ENCODE assay signal across 12 cellular contexts in genomic region chr12:123251403-123252076, GRCh38. TPM values are rescaled to one million over a fixed set of nuclear protein-coding genes. Genes with fewer than 3 reads are reported as not detected.
DNase-seq lines count a peak whose midpoint lies in the region; ATAC-seq, FAIRE-seq and TF ChIP-seq lines count a peak whose summit lies in the region.
"Had no signal": no experiment of that assay in that cellular context is flagged by ENCODE, and none has a peak within 500 bp of the region (broad histone marks: within the 10 kb centered on the region; RNA-seq: fewer than 3 reads in every experiment).

No MANE protein-coding gene starts in this region.

- peak overlapping the region; percentile 62 for H3K27ac Mint-ChIP-seq in activated T-cell treated with anti-CD3 and anti-CD28 coated beads, Interleukin-2, amount 50 U/mL, for 72 hours
- peak overlapping the region; percentile 34 for H3K27ac Mint-ChIP-seq in astrocyte (ENCODE audit: unreplicated experiment)
- peak overlapping the region; percentile 97 for H3K27ac Mint-ChIP-seq in type B pancreatic cell

- no peaks in the 10 kb centered on the region for H3K27me3 ChIP-seq in astrocyte (ENCODE audit: insufficient read depth, low read length)
- no peaks in the 10 kb centered on the region for H3K27me3 ChIP-seq in right lobe of liver
- no peaks in the 10 kb centered on the region for H3K27me3 ChIP-seq in thyroid gland

- H3K4me1 Mint-ChIP-seq in activated T-cell treated with anti-CD3 and anti-CD28 coated beads, Interleukin-2, amount 50 U/mL, for 72 hours (ENCODE audit: low read depth), result peaks cover 53% of the 10 kb centered on the region
- peaks cover 11% of the 10 kb centered on the region for H3K4me1 Mint-ChIP-seq in astrocyte (ENCODE audit: low read depth, unreplicated experiment)
- H3K4me1 Mint-ChIP-seq in type B pancreatic cell (ENCODE audit: unreplicated experiment), result peaks cover 15% of the 10 kb centered on the region

- no peak overlapping the region for H3K9ac ChIP-seq in astrocyte (ENCODE audit: low read length)

- peaks cover 13 to 37% of the 10 kb centered on the region in 2 donors for H3K36me3 Mint-ChIP-seq in activated T-cell treated with anti-CD3 and anti-CD28 coated beads, Interleukin-2, amount 50 U/mL, for 72 hours (ENCODE audit: insufficient read depth in 2 of 2)
- H3K36me3 Mint-ChIP-seq in astrocyte (ENCODE audit: low read depth, unreplicated experiment) (peaks cover 40% of the 10 kb centered on the region), type B pancreatic cell (peaks cover 43% of the 10 kb centered on the region)

- no peaks in the 10 kb centered on the region for H3K27me3 Mint-ChIP-seq in activated T-cell treated with anti-CD3 and anti-CD28 coated beads, Interleukin-2, amount 50 U/mL, for 72 hours (ENCODE audit: low read depth)
- H3K27me3 Mint-ChIP-seq in astrocyte (ENCODE audit: low read depth, unreplicated experiment) (no peaks in the 10 kb centered on the region), type B pancreatic cell (no peaks in the 10 kb centered on the region)

- peaks cover 33% of the 10 kb centered on the region for H4K20me1 ChIP-seq in astrocyte (ENCODE audit: insufficient read depth, low read length)

- FAIRE-seq in astrocyte (lab: Jason Lieb, UNC), result no peak

- H3K4me1 ChIP-seq in astrocyte (ENCODE audit: insufficient read depth, low read length) (peaks cover 4% of the 10 kb centered on the region), right lobe of liver (peaks cover 0 to 19% (median 4%) of the 10 kb centered on the region in 4 donors), thyroid gland (peaks cover 5 to 8% of the 10 kb centered on the region in 2 donors)

- H2AFZ ChIP-seq in astrocyte (ENCODE audit: low read depth, low read length), result no peak overlapping the region

- H3K27ac ChIP-seq in astrocyte (ENCODE audit: low read depth, low read length) (no peak overlapping the region), right lobe of liver (peak overlapping the region in 2 of 3 donors; percentile 10 to 49), thyroid gland (no peak overlapping the region)

- peaks cover 44% of the 10 kb centered on the region for H3K79me2 ChIP-seq in astrocyte (ENCODE audit: insufficient read depth, low read length)

- no peak overlapping the region for H3K4me3 Mint-ChIP-seq in activated T-cell treated with anti-CD3 and anti-CD28 coated beads, Interleukin-2, amount 50 U/mL, for 72 hours
- H3K4me3 Mint-ChIP-seq in astrocyte (ENCODE audit: unreplicated experiment) (peak overlapping the region; percentile 20), type B pancreatic cell (peak overlapping the region; percentile 41)
- H3K4me3 Mint-ChIP-seq: HFFc6 had no signal

- H3K4me3 ChIP-seq in astrocyte (ENCODE audit: insufficient read depth, low read depth, low read length) (no peak overlapping the region), right lobe of liver (no peak overlapping the region), thyroid gland (replicated peaks in 1 of 3) (no peak overlapping the region)

- 51% methylated on average over 8 of the region's 8 CpGs for WGBS in right lobe of liver (ENCODE audit: insufficient coverage, low coverage, low lambda C conversion rate, missing lambda C conversion rate)
- WGBS in thyroid gland, 2 donors, result 94 to 96% methylated on average over 8 of the region's 8 CpGs

- TF ChIP-seq CTCF in astrocyte (IDR thresholded peaks at IDR 0.05; ENCODE audit: insufficient read depth, low read depth, low read length) (no peak), right lobe of liver (IDR thresholded peaks at IDR 0.05) (no peak), type B pancreatic cell (conservative IDR thresholded peaks at IDR 0.05) (no peak), thyroid gland (IDR thresholded peaks at IDR 0.05) (no peak)

- intact Hi-C loops in right lobe of liver (cut with DNase I), result no loop called here
- intact Hi-C loops in thyroid gland (cut with DNase I), result no loop called here

- peaks cover 0 to 3% of the 10 kb centered on the region in 2 donors for H3K9me3 Mint-ChIP-seq in activated T-cell treated with anti-CD3 and anti-CD28 coated beads, Interleukin-2, amount 50 U/mL, for 72 hours
- peaks cover 2% of the 10 kb centered on the region for H3K9me3 Mint-ChIP-seq in astrocyte (ENCODE audit: unreplicated experiment)
- H3K9me3 Mint-ChIP-seq in type B pancreatic cell, result peaks cover 3% of the 10 kb centered on the region

- TF ChIP-seq POLR2A in right lobe of liver (IDR thresholded peaks at IDR 0.05) (no peak), thyroid gland (IDR thresholded peaks at IDR 0.05) (no peak)

- H3K36me3 ChIP-seq in astrocyte (ENCODE audit: insufficient read depth, low read length) (peaks cover 12% of the 10 kb centered on the region), right lobe of liver (peaks cover 0 to 28% (median 12%) of the 10 kb centered on the region in 4 donors), thyroid gland (peaks cover 20 to 29% of the 10 kb centered on the region in 2 donors)

- H3K9me3 ChIP-seq in astrocyte (ENCODE audit: insufficient read depth, low read depth, low read length) (no peaks in the 10 kb centered on the region), right lobe of liver (no peaks in the 10 kb centered on the region), thyroid gland (no peaks in the 10 kb centered on the region)

- no peak overlapping the region for H3K4me2 ChIP-seq in astrocyte (ENCODE audit: low read length)

- no peak for DNase-seq in activated T-cell treated with anti-CD3 and anti-CD28 coated beads, Interleukin-2, amount 50 U/mL, for 72 hours
- DNase-seq in activated T-cell treated with anti-CD3 and anti-CD28 coated beads, Interleukin-2, amount 50 U/mL, for 1 hour, result no peak
- DNase-seq in astrocyte (ENCODE audit: low read depth), result no peak
- DNase-seq in right lobe of liver, result no peak
- DNase-seq in type B pancreatic cell (ENCODE audit: extremely low spot score, unreplicated experiment), result no peak
- no peak for DNase-seq in DMS53 (lab: John Stamatoyannopoulos, UW)
- no peak for DNase-seq in thyroid gland
- no peak for DNase-seq in NK-92 (lab: John Stamatoyannopoulos, UW; ENCODE audit: unreplicated experiment)
- DNase-seq: activated CD4-positive, CD25-positive, alpha-beta regulatory T cell treated with anti-CD3 and anti-CD28 coated beads, Interleukin-2, amount 50 U/mL, for 72 hours; AML-193; anterior cingulate cortex; HFFc6 had no signal

- ATAC-seq in activated T-cell treated with anti-CD3 and anti-CD28 coated beads, Interleukin-2, amount 50 U/mL, for 72 hours (replicated peaks in 1 of 2), result no peak
- ATAC-seq in right lobe of liver, result peak in 3 of 4 donors; percentile 20 to 54 (median 25)

RNA-seq across cellular contexts. Expression of gene MTRFR, which starts 18.3 kb away (rescaled TPM):
- 10 to 100 TPM; 34.0 to 36.6 TPM for total RNA-seq in activated T-cell treated with anti-CD3 and anti-CD28 coated beads, Interleukin-2, amount 50 U/mL, for 72 hours
- total RNA-seq in astrocyte (11.1 and 12.4 TPM in 2 replicates), right lobe of liver (1 to 10 TPM; 6.5 to 8.6 (median 7.4) TPM), type B pancreatic cell (ENCODE audit: low replicate concordance) (13.9 and 17.2 TPM in 2 replicates), thyroid gland (10 to 100 TPM; 14.4 to 17.9 (median 16.2) TPM)

RNA-seq across cellular contexts. Expression of gene MPHOSPH9, which starts 18.6 kb away (rescaled TPM):
- 100 to 1,000 TPM; 104 to 121 TPM for total RNA-seq in activated T-cell treated with anti-CD3 and anti-CD28 coated beads, Interleukin-2, amount 50 U/mL, for 72 hours
- total RNA-seq in astrocyte (21.6 and 24.9 TPM in 2 replicates), right lobe of liver (10 to 100 TPM; 14.5 to 25.7 (median 19.1) TPM), type B pancreatic cell (ENCODE audit: low replicate concordance) (15.1 and 52.3 TPM in 2 replicates), thyroid gland (10 to 100 TPM; 21.6 to 53.6 (median 39.1) TPM)

RNA-seq across cellular contexts. Expression of gene CDK2AP1, which starts 20.1 kb away (rescaled TPM):
- total RNA-seq in activated T-cell treated with anti-CD3 and anti-CD28 coated beads, Interleukin-2, amount 50 U/mL, for 72 hours, result 10 to 100 TPM; 37.8 to 40.0 TPM
- total RNA-seq in astrocyte (236 and 246 TPM in 2 replicates), right lobe of liver (10 to 100 TPM; 24.9 to 44.0 (median 33.0) TPM), type B pancreatic cell (ENCODE audit: low replicate concordance) (70.7 and 128 TPM in 2 replicates), thyroid gland (10 to 100 TPM; 53.0 to 94.5 (median 68.5) TPM)

Comparison
In these comparisons a context has a peak if more than half of its experiments do, and no peak if none do; other contexts are left out.
1. ATAC-seq: peak in right lobe of liver (3 of 4); none in activated T-cell treated with anti-CD3 and anti-CD28 coated beads, Interleukin-2, amount 50 U/mL, for 72 hours (0 of 2).
2. H3K27ac Mint-ChIP-seq: peak in every context shown above with its lines; median percentile 97 in type B pancreatic cell; 62 in activated T-cell treated with anti-CD3 and anti-CD28 coated beads, Interleukin-2, amount 50 U/mL, for 72 hours; 34 in astrocyte.
3. H3K4me3 Mint-ChIP-seq: peak in astrocyte (single experiment) and type B pancreatic cell (single experiment); none in activated T-cell treated with anti-CD3 and anti-CD28 coated beads, Interleukin-2, amount 50 U/mL, for 72 hours (0 of 2).
4. H3K27ac ChIP-seq: peak in right lobe of liver (2 of 3); none in astrocyte (single experiment) and thyroid gland (0 of 3).